ENCODE assay signal across 27 cellular contexts in genomic region chr9:136249881-136250559, GRCh38. TPM values are rescaled to one million over a fixed set of nuclear protein-coding genes. Genes with fewer than 3 reads are reported as not detected.
DNase-seq lines count a peak whose midpoint lies in the region; ATAC-seq, FAIRE-seq and TF ChIP-seq lines count a peak whose summit lies in the region.
"Had no signal": no experiment of that assay in that cellular context is flagged by ENCODE, and none has a peak within 500 bp of the region (broad histone marks: within the 10 kb centered on the region; RNA-seq: fewer than 3 reads in every experiment).

No MANE protein-coding gene starts in this region.

- H3K9me3 Mint-ChIP-seq in WTC11 (no peaks in the 10 kb centered on the region), CD14-positive monocyte (peaks cover 0 to 3% (median 0%) of the 10 kb centered on the region in 7 donors)
- H3K9me3 Mint-ChIP-seq: activated B cell treated with CpG ODN at 0.5 μM for 24 hours; activated CD4-positive, alpha-beta memory T cell treated with anti-CD3 and anti-CD28 coated beads for 36 hours; activated naive CD4-positive, alpha-beta T cell treated with anti-CD3 and anti-CD28 coated beads for 36 hours; CD4-positive, CD25-positive, alpha-beta regulatory T cell; HFFc6 had no signal

- H3K27me3 Mint-ChIP-seq in WTC11 (ENCODE audit: low read depth) (peaks cover 7% of the 10 kb centered on the region), CD14-positive monocyte (ENCODE audit: low read depth in 3 of 3) (peaks cover 6 to 9% (median 8%) of the 10 kb centered on the region in 3 donors)
- H3K27me3 Mint-ChIP-seq: activated B cell treated with CpG ODN at 0.5 μM for 24 hours; activated CD4-positive, alpha-beta memory T cell treated with anti-CD3 and anti-CD28 coated beads for 36 hours had no signal

- TF ChIP-seq EP300 in HepG2 (IDR thresholded peaks at IDR 0.05; ENCODE audit: low read depth in 2 of 2, low read length in 2 of 2) (no peak), HepG2 (CRISPR knock-in tag; IDR thresholded peaks at IDR 0.05; ENCODE audit: borderline replicate concordance) (no peak)

- POLR2A ChIA-PET in HepG2 (lab: Yijun Ruan, JAX) = interaction anchor here (1.1 kb wide), 1 partner anchor 80 kb away, joined by 3 read pairs; no protein-coding TSS in a partner anchor
- POLR2A ChIA-PET in WTC11 (lab: Charles Lee) = no interaction called here

- no peak for TF ChIP-seq RAD21 in HepG2 (CRISPR knock-in tag; IDR thresholded peaks at IDR 0.05)

- H3K9me3 ChIP-seq in HepG2 (ENCODE audit: low read length) (no peaks in the 10 kb centered on the region), right lobe of liver (no peaks in the 10 kb centered on the region)
- H3K9me3 ChIP-seq: ascending aorta, left ventricle myocardium inferior had no signal

- no peaks in the 10 kb centered on the region for H3K79me2 ChIP-seq in HepG2 (ENCODE audit: insufficient read depth, low read length)

- CTCF ChIA-PET in HepG2 (lab: Yijun Ruan, JAX; ENCODE audit: low intra/inter-chr PET ratio, low total read pairs) (no interaction called here), WTC11 (lab: Charles Lee) (interaction anchor here (0.9 to 1.0 kb wide), 2 partner anchors 26 to 111 kb away, joined by 3 to 5 read pairs; no protein-coding TSS in a partner anchor)

- no peak overlapping the region for H2AFZ ChIP-seq in HepG2 (ENCODE audit: low read length)

- TF ChIP-seq POLR2A in HepG2 (IDR thresholded peaks at IDR 0.05; ENCODE audit: insufficient read depth in 1 of 2, low read depth in 2 of 2, low read length in 2 of 2) = no peak
- TF ChIP-seq POLR2A in right lobe of liver (IDR thresholded peaks at IDR 0.05) = no peak

- TF ChIP-seq CTCF in HepG2 (CRISPR knock-in tag; IDR thresholded peaks at IDR 0.05) = no peak
- no peak for TF ChIP-seq CTCF in right lobe of liver (IDR thresholded peaks at IDR 0.05)
- TF ChIP-seq CTCF in WTC11 (IDR thresholded peaks at IDR 0.05) = no peak
- no peak for TF ChIP-seq CTCF in CD14-positive monocyte (IDR thresholded peaks at IDR 0.05)

- no peak for ATAC-seq in HepG2
- ATAC-seq in right lobe of liver = no peak
- no peak for ATAC-seq in WTC11
- no peak for ATAC-seq in HG03457 (IDR thresholded peaks at IDR 0.05; ENCODE audit: unreplicated experiment)
- ATAC-seq in GM19328 (IDR thresholded peaks at IDR 0.05; ENCODE audit: unreplicated experiment) = no peak
- ATAC-seq: T-helper 17 cell had no signal

- WGBS in HepG2 (ENCODE audit: low lambda C conversion rate) = 60% methylated on average over 20 of the region's 30 CpGs
- 75% methylated on average over 20 of the region's 30 CpGs for WGBS in right lobe of liver (ENCODE audit: insufficient coverage, low coverage, low lambda C conversion rate, missing lambda C conversion rate)

- H3K36me3 ChIP-seq in HepG2 (replicated peaks in 1 of 2; ENCODE audit: control insufficient read depth in 1 of 2, insufficient read depth in 2 of 2, low read length in 2 of 2) (no peaks in the 10 kb centered on the region), right lobe of liver (no peaks in the 10 kb centered on the region), H7 (replicated peaks; ENCODE audit: control insufficient read depth, insufficient read depth, low read length) (no peaks in the 10 kb centered on the region)
- H3K36me3 ChIP-seq: ascending aorta, left ventricle myocardium inferior had no signal

- BruUV-seq in HepG2 (replicated peaks; lab: Mats Ljungman, UMichigan) = no TSS peak

- no peak overlapping the region for H3K9ac ChIP-seq in HepG2 (ENCODE audit: insufficient read depth, low read depth, low read length)

- H3K4me3 Mint-ChIP-seq in WTC11 = no peak overlapping the region
- H3K4me3 Mint-ChIP-seq in CD14-positive monocyte = no peak overlapping the region
- H3K4me3 Mint-ChIP-seq: activated B cell treated with CpG ODN at 0.5 μM for 24 hours; activated CD4-positive, alpha-beta memory T cell treated with anti-CD3 and anti-CD28 coated beads for 36 hours; activated naive CD4-positive, alpha-beta T cell treated with anti-CD3 and anti-CD28 coated beads for 36 hours; HFFc6; T-helper 17 cell had no signal

- no peak for DNase-seq in HepG2 (ENCODE audit: low spot score)
- DNase-seq in right lobe of liver = no peak
- peak; percentile 75 for DNase-seq in NCI-H2107 treated with DMSO at 0.1 percent for 48 hours (lab: John Stamatoyannopoulos, UW; ENCODE audit: unreplicated experiment)
- DNase-seq in WTC11 (ENCODE audit: low spot score) = no peak
- no peak for DNase-seq in CD14-positive monocyte (ENCODE audit: low spot score)
- DNase-seq in H7 = no peak
- DNase-seq: ACHN; activated B cell treated with CpG ODN at 0.5 μM for 24 hours; activated CD4-positive, alpha-beta memory T cell treated with anti-CD3 and anti-CD28 coated beads for 36 hours; activated naive CD4-positive, alpha-beta T cell treated with anti-CD3 and anti-CD28 coated beads for 36 hours; CD4-positive, CD25-positive, alpha-beta regulatory T cell; effector memory CD4-positive, alpha-beta T cell; glutamatergic neuron; HFFc6; KBM-7; left ventricle myocardium inferior; NCI-H2227 treated with DMSO at 0.1 percent for 48 hours; stimulated activated CD4-positive, alpha-beta T cell treated with anti-CD3 and anti-CD28 coated beads, Interleukin-12 subunit alpha, Interleukin-12 subunit beta, amount 100 ng/mL, for 4 hours; stimulated activated CD8-positive, alpha-beta memory T cell treated with anti-CD3 and anti-CD28 coated beads, Interleukin-4, amount 100 ng/mL, for 48 hours; T-helper 17 cell had no signal

- H3K4me3 ChIP-seq in HepG2 (replicated peaks in 1 of 3; ENCODE audit: insufficient read depth in 1 of 3, low read depth in 2 of 3, low read length in 3 of 3) (no peak overlapping the region), right lobe of liver (no peak overlapping the region), H7 (ENCODE audit: insufficient read depth, low read depth, low read length) (no peak overlapping the region)
- H3K4me3 ChIP-seq: ascending aorta, left ventricle myocardium inferior had no signal

- no peaks in the 10 kb centered on the region; the same call in 1 of the 2 replicates for H4K20me1 ChIP-seq in HepG2 (ENCODE audit: insufficient read depth, low read length)

- no peak overlapping the region for H3K4me2 ChIP-seq in HepG2 (ENCODE audit: low read depth, low read length)

- no peak for FAIRE-seq in HepG2 (lab: Jason Lieb, UNC)
- FAIRE-seq: urothelium cell line had no signal

- H3K4me1 ChIP-seq in HepG2 (ENCODE audit: insufficient read depth, low read length) (peaks cover 37% of the 10 kb centered on the region), right lobe of liver (peaks cover 0 to 4% (median 0%) of the 10 kb centered on the region in 4 donors)

- in situ Hi-C loops in HepG2 (cut with HindIII; ENCODE audit: extremely low pct_ligation_motif_present, low pct_unique_long_range_greater_than_20kb) = loop anchor here (25.0 kb wide), 1 partner anchor 263 kb away; no protein-coding TSS in a partner anchor

- intact Hi-C loops in HepG2 (cut with micrococcal nuclease; ENCODE audit: unreplicated experiment) = loop anchor here (5.0 kb wide), 2 partner anchors 377 to 1727 kb away; no protein-coding TSS in a partner anchor
- intact Hi-C loops in right lobe of liver (cut with DNase I) = no loop called here
- intact Hi-C loops in CD14-positive monocyte (cut with micrococcal nuclease) = loop anchor here (5.0 to 10.0 kb wide), 2 partner anchors 112 to 345 kb away; partner anchors contain the start of genes CAMSAP1 (in 1 of the 2) and DNLZ (in 1 of the 2)

- peaks cover 13% of the 10 kb centered on the region for H3K4me1 Mint-ChIP-seq in WTC11
- H3K4me1 Mint-ChIP-seq in CD14-positive monocyte = peaks cover 6% of the 10 kb centered on the region

- H3K27ac ChIP-seq in HepG2 (ENCODE audit: extremely low read length, insufficient read depth, low read length) (no peak overlapping the region), right lobe of liver (no peak overlapping the region)
- H3K27ac ChIP-seq: ascending aorta, left ventricle myocardium inferior had no signal

- H3K27ac Mint-ChIP-seq in WTC11 (peak overlapping the region; percentile 76; the same call in 1 of the 2 replicates), CD14-positive monocyte (no peak overlapping the region)
- H3K27ac Mint-ChIP-seq: activated B cell treated with CpG ODN at 0.5 μM for 24 hours; activated CD4-positive, alpha-beta memory T cell treated with anti-CD3 and anti-CD28 coated beads for 36 hours; activated naive CD4-positive, alpha-beta T cell treated with anti-CD3 and anti-CD28 coated beads for 36 hours; CD4-positive, CD25-positive, alpha-beta regulatory T cell; HFFc6; T-helper 17 cell had no signal

- peaks cover 16 to 79% of the 10 kb centered on the region in 2 experiments for H3K27me3 ChIP-seq in HepG2 (ENCODE audit: control insufficient read depth in 1 of 2, insufficient read depth in 2 of 2, low read length in 2 of 2)
- H3K27me3 ChIP-seq in right lobe of liver = no peaks in the 10 kb centered on the region
- peaks cover 3% of the 10 kb centered on the region for H3K27me3 ChIP-seq in H7 (ENCODE audit: control insufficient read depth, insufficient read depth, low read length)
- H3K27me3 ChIP-seq: ascending aorta had no signal

- H3K36me3 Mint-ChIP-seq in WTC11 (no peaks in the 10 kb centered on the region), CD14-positive monocyte (no peaks in the 10 kb centered on the region)
- H3K36me3 Mint-ChIP-seq: activated CD4-positive, alpha-beta memory T cell treated with anti-CD3 and anti-CD28 coated beads for 36 hours; CD4-positive, CD25-positive, alpha-beta regulatory T cell had no signal

RNA-seq across cellular contexts. Expression of gene QSOX2, which starts 4.4 kb away (rescaled TPM):
- total RNA-seq in HepG2 (2016; rRNA removed; fragmentation: Illumina TruSeq; extraction: Trizol) (10.1 and 27.1 TPM in 2 replicates), right lobe of liver (1 to 10 TPM; 2.9 to 8.7 (median 6.4) TPM), WTC11 (2021) (31.7 to 33.4 TPM (median 33.2 TPM) in 3 replicates)
- 2.0 and 2.2 TPM in 2 replicates for total RNA-seq in HepG2 (2016; cell fraction: cytosol; rRNA removed; fragmentation: Illumina TruSeq; extraction: Trizol; ENCODE audit: low read depth)
- 9.0 and 27.0 TPM in 2 replicates for total RNA-seq in HepG2 (2016; cell fraction: insoluble cytoplasmic fraction; rRNA removed; fragmentation: Illumina TruSeq; extraction: Trizol)
- total RNA-seq in HepG2 (2016; cell fraction: membrane; rRNA removed; fragmentation: Illumina TruSeq; extraction: Trizol) = 4.9 and 5.5 TPM in 2 replicates
- 29.4 and 33.0 TPM in 2 replicates for total RNA-seq in HepG2 (2016; cell fraction: nucleus; rRNA removed; fragmentation: Illumina TruSeq; extraction: Trizol)
- polyA plus RNA-seq in HepG2 (2011; rRNA removed) (36.4 and 42.1 TPM in 2 replicates), CD14-positive monocyte (under 1 TPM; 0.03 to 0.17 TPM)
- 18.1 and 19.6 TPM in 2 replicates for polyA plus RNA-seq in HepG2 (2011; cell fraction: cytosol; rRNA removed)
- polyA plus RNA-seq in HepG2 (2011; cell fraction: nucleus; rRNA removed) = 53.2 and 71.8 TPM in 2 replicates
- polyA plus RNA-seq in HepG2 (2012) = 28.3 and 37.6 TPM in 2 replicates
- polyA plus RNA-seq in HepG2 (2016; cell fraction: cytosol; fragmentation: Illumina TruSeq; extraction: Trizol; ENCODE audit: low read depth) = 1.3 and 1.4 TPM in 2 replicates
- polyA plus RNA-seq in HepG2 (2016; cell fraction: insoluble cytoplasmic fraction; fragmentation: Illumina TruSeq; extraction: Trizol; ENCODE audit: low read depth) = 8.1 and 10.4 TPM in 2 replicates
- polyA plus RNA-seq in HepG2 (2016; cell fraction: membrane; fragmentation: Illumina TruSeq; extraction: Trizol; ENCODE audit: low read depth) = 2.5 and 3.2 TPM in 2 replicates
- polyA plus RNA-seq in HepG2 (2016; cell fraction: nucleus; fragmentation: Illumina TruSeq; extraction: Trizol; ENCODE audit: insufficient read depth, low read depth) = 56.3 and 58.3 TPM in 2 replicates
- polyA minus RNA-seq in HepG2 (2011; rRNA and poly(A)+ RNA removed; ENCODE audit: low replicate concordance) = 28.3 and 40.5 TPM in 2 replicates
- 18.7 and 20.4 TPM in 2 replicates for polyA minus RNA-seq in HepG2 (2011; cell fraction: cytosol; rRNA and poly(A)+ RNA removed)
- 26.1 and 26.5 TPM in 2 replicates for polyA minus RNA-seq in HepG2 (2011; cell fraction: nucleus; rRNA and poly(A)+ RNA removed)
- total RNA-seq in H7 (2014; rRNA removed; shearing (Covaris generic)) = 22.6 and 24.6 TPM in 2 replicates

RNA-seq across cellular contexts. Expression of gene LHX3, which starts 45.1 kb away (rescaled TPM):
- total RNA-seq in HepG2 (2016; rRNA removed; fragmentation: Illumina TruSeq; extraction: Trizol) (not detected in 2 replicates), right lobe of liver (not detected), WTC11 (2021) (0.11 TPM in 1 of 3 replicates, not detected in the others)
- total RNA-seq in HepG2 (2016; cell fraction: cytosol; rRNA removed; fragmentation: Illumina TruSeq; extraction: Trizol; ENCODE audit: low read depth) = not detected in 2 replicates
- total RNA-seq in HepG2 (2016; cell fraction: insoluble cytoplasmic fraction; rRNA removed; fragmentation: Illumina TruSeq; extraction: Trizol) = not detected in 2 replicates
- total RNA-seq in HepG2 (2016; cell fraction: membrane; rRNA removed; fragmentation: Illumina TruSeq; extraction: Trizol) = not detected in 2 replicates
- not detected in 2 replicates for total RNA-seq in HepG2 (2016; cell fraction: nucleus; rRNA removed; fragmentation: Illumina TruSeq; extraction: Trizol)
- polyA plus RNA-seq in HepG2 (2011; rRNA removed) (not detected in 2 replicates), CD14-positive monocyte (not detected)
- polyA plus RNA-seq in HepG2 (2011; cell fraction: cytosol; rRNA removed) = not detected in 2 replicates
- 0.03 TPM in 1 of 2 replicates, not detected in the other for polyA plus RNA-seq in HepG2 (2011; cell fraction: nucleus; rRNA removed)
- polyA plus RNA-seq in HepG2 (2012) = not detected in 2 replicates
- not detected in 2 replicates for polyA plus RNA-seq in HepG2 (2016; cell fraction: cytosol; fragmentation: Illumina TruSeq; extraction: Trizol; ENCODE audit: low read depth)
- not detected in 2 replicates for polyA plus RNA-seq in HepG2 (2016; cell fraction: insoluble cytoplasmic fraction; fragmentation: Illumina TruSeq; extraction: Trizol; ENCODE audit: low read depth)
- polyA plus RNA-seq in HepG2 (2016; cell fraction: membrane; fragmentation: Illumina TruSeq; extraction: Trizol; ENCODE audit: low read depth) = not detected in 2 replicates
- polyA plus RNA-seq in HepG2 (2016; cell fraction: nucleus; fragmentation: Illumina TruSeq; extraction: Trizol; ENCODE audit: insufficient read depth, low read depth) = not detected in 2 replicates
- 0.05 TPM in 1 of 2 replicates, not detected in the other for polyA minus RNA-seq in HepG2 (2011; rRNA and poly(A)+ RNA removed; ENCODE audit: low replicate concordance)
- polyA minus RNA-seq in HepG2 (2011; cell fraction: cytosol; rRNA and poly(A)+ RNA removed) = not detected in 2 replicates
- 0.13 TPM in 1 of 2 replicates, not detected in the other for polyA minus RNA-seq in HepG2 (2011; cell fraction: nucleus; rRNA and poly(A)+ RNA removed)
- 0.07 TPM in 1 of 2 replicates, not detected in the other for total RNA-seq in H7 (2014; rRNA removed; shearing (Covaris generic))
- total RNA-seq: activated B cell treated with CpG ODN at 0.5 μM for 24 hours; activated CD4-positive, alpha-beta memory T cell treated with anti-CD3 and anti-CD28 coated beads for 36 hours; activated naive CD4-positive, alpha-beta T cell treated with anti-CD3 and anti-CD28 coated beads for 36 hours; ascending aorta; CD4-positive, CD25-positive, alpha-beta regulatory T cell; chondrocyte; HFFc6; left ventricle myocardium inferior; mononuclear cell had no signal
- polyA plus RNA-seq: CD4-positive, CD25-positive, alpha-beta regulatory T cell had no signal

RNA-seq across cellular contexts. Expression of gene CCDC187, which starts 53.9 kb away (rescaled TPM):
- total RNA-seq in HepG2 (2016; rRNA removed; fragmentation: Illumina TruSeq; extraction: Trizol) (0.13 TPM in 1 of 2 replicates, not detected in the other), right lobe of liver (under 1 TPM in 3 of 6 experiments, not detected in 3; 0.09 to 0.80 (median 0.62) TPM), WTC11 (2021) (0.02 to 0.04 TPM in 2 of 3 replicates, not detected in the other)
- total RNA-seq in HepG2 (2016; cell fraction: cytosol; rRNA removed; fragmentation: Illumina TruSeq; extraction: Trizol; ENCODE audit: low read depth) = not detected in 2 replicates
- 0.09 TPM in 1 of 2 replicates, not detected in the other for total RNA-seq in HepG2 (2016; cell fraction: insoluble cytoplasmic fraction; rRNA removed; fragmentation: Illumina TruSeq; extraction: Trizol)
- total RNA-seq in HepG2 (2016; cell fraction: membrane; rRNA removed; fragmentation: Illumina TruSeq; extraction: Trizol) = 0.10 TPM in 1 of 2 replicates, not detected in the other
- 0.16 and 0.28 TPM in 2 replicates for total RNA-seq in HepG2 (2016; cell fraction: nucleus; rRNA removed; fragmentation: Illumina TruSeq; extraction: Trizol)
- polyA plus RNA-seq in HepG2 (2011; rRNA removed) (0.03 and 0.09 TPM in 2 replicates), CD14-positive monocyte (not detected)
- 0.01 and 0.03 TPM in 2 replicates for polyA plus RNA-seq in HepG2 (2011; cell fraction: cytosol; rRNA removed)
- polyA plus RNA-seq in HepG2 (2011; cell fraction: nucleus; rRNA removed) = 0.45 and 0.48 TPM in 2 replicates
- polyA plus RNA-seq in HepG2 (2012) = 0.04 TPM in 1 of 2 replicates, not detected in the other
- polyA plus RNA-seq in HepG2 (2016; cell fraction: cytosol; fragmentation: Illumina TruSeq; extraction: Trizol; ENCODE audit: low read depth) = not detected in 2 replicates
- not detected in 2 replicates for polyA plus RNA-seq in HepG2 (2016; cell fraction: insoluble cytoplasmic fraction; fragmentation: Illumina TruSeq; extraction: Trizol; ENCODE audit: low read depth)
- polyA plus RNA-seq in HepG2 (2016; cell fraction: membrane; fragmentation: Illumina TruSeq; extraction: Trizol; ENCODE audit: low read depth) = 0.08 TPM in 1 of 2 replicates, not detected in the other
- polyA plus RNA-seq in HepG2 (2016; cell fraction: nucleus; fragmentation: Illumina TruSeq; extraction: Trizol; ENCODE audit: insufficient read depth, low read depth) = 0.14 and 0.17 TPM in 2 replicates
- polyA minus RNA-seq in HepG2 (2011; rRNA and poly(A)+ RNA removed; ENCODE audit: low replicate concordance) = 0.20 and 0.49 TPM in 2 replicates
- polyA minus RNA-seq in HepG2 (2011; cell fraction: cytosol; rRNA and poly(A)+ RNA removed) = not detected in 2 replicates
- 0.39 and 0.50 TPM in 2 replicates for polyA minus RNA-seq in HepG2 (2011; cell fraction: nucleus; rRNA and poly(A)+ RNA removed)
- total RNA-seq in H7 (2014; rRNA removed; shearing (Covaris generic)) = 0.04 TPM in 1 of 2 replicates, not detected in the other
- total RNA-seq: activated CD4-positive, alpha-beta memory T cell treated with anti-CD3 and anti-CD28 coated beads for 36 hours; activated naive CD4-positive, alpha-beta T cell treated with anti-CD3 and anti-CD28 coated beads for 36 hours; CD4-positive, CD25-positive, alpha-beta regulatory T cell; chondrocyte; HFFc6; left ventricle myocardium inferior; OCI-LY7 had no signal
- polyA plus RNA-seq: CD4-positive, CD25-positive, alpha-beta regulatory T cell had no signal

Comparison
In these comparisons a context has a peak if more than half of its experiments do, and no peak if none do; other contexts are left out.
1. intact Hi-C loops: an anchor here in HepG2 (5.0 kb wide) and CD14-positive monocyte (5.0 to 10.0 kb wide); none called in right lobe of liver.
2. Of the 50 proteins assayed by ChIP-seq in both HepG2 and WTC11: peak only in HepG2: none; only in WTC11: none; in both: PRDM15; in neither: 49.